ENCODE assay signal across 34 cellular contexts in genomic region chr1:168598125-168598524, GRCh38. TPM values are rescaled to one million over a fixed set of nuclear protein-coding genes. Genes with fewer than 3 reads are reported as not detected.
"Had no signal": no experiment of that assay in that cellular context is flagged by ENCODE, and none has a peak within 500 bp of the region (broad histone marks: within the 10 kb centered on the region; RNA-seq: fewer than 3 reads in every experiment).

No MANE protein-coding gene starts in this region.

- H3K27ac Mint-ChIP-seq: dendritic cell treated with granulocyte-macrophage colony-stimulating factor and Interleukin-4, amounts not matched to agents 40 ng/mL and 50 ng/mL, for 4 days; effector memory CD8-positive, alpha-beta T cell; endodermal cell; mesothelial cell of epicardium; naive B cell had no signal

- H3K4me3 ChIP-seq: colonic mucosa, esophagus squamous epithelium, gastrocnemius medialis, heart right ventricle, left lung, lower lobe of right lung, mucosa of descending colon had no signal

- H3K27me3 ChIP-seq: colonic mucosa, gastrocnemius medialis, left lung had no signal

- H3K36me3 ChIP-seq: colonic mucosa, esophagus squamous epithelium, gastrocnemius medialis, heart right ventricle, left lung, lower lobe of right lung had no signal

- H3K27me3 Mint-ChIP-seq: dendritic cell treated with granulocyte-macrophage colony-stimulating factor and Interleukin-4, amounts not matched to agents 40 ng/mL and 50 ng/mL, for 4 days; effector memory CD8-positive, alpha-beta T cell had no signal

- H3K4me3 Mint-ChIP-seq: dendritic cell treated with granulocyte-macrophage colony-stimulating factor and Interleukin-4, amounts not matched to agents 40 ng/mL and 50 ng/mL, for 4 days; effector memory CD8-positive, alpha-beta T cell; endodermal cell; mesothelial cell of epicardium; naive B cell had no signal

- DNase-seq: colonic mucosa; cortex of kidney; effector CD8-positive, alpha-beta T cell; effector memory CD8-positive, alpha-beta T cell; endodermal cell; erythroblast; esophagus squamous epithelium; foreskin fibroblast; foreskin melanocyte; gastrocnemius medialis; glutamatergic neuron; head of caudate nucleus; heart right ventricle; hippocampal formation; left cardiac atrium; left lung; left ventricle myocardium superior; lower lobe of right lung; mesenchymal stem cell; mucosa of descending colon; naive B cell had no signal

- H3K4me1 Mint-ChIP-seq: mesothelial cell of epicardium, naive B cell had no signal

- FAIRE-seq: endometrium, islet of Langerhans, keratinocyte had no signal

- H3K36me3 Mint-ChIP-seq: mesothelial cell of epicardium, naive B cell had no signal

- H3K9me3 ChIP-seq: colonic mucosa, esophagus squamous epithelium, gastrocnemius medialis, left lung, lower lobe of right lung, mucosa of descending colon had no signal

- H3K4me1 ChIP-seq: colonic mucosa, esophagus squamous epithelium, gastrocnemius medialis, left lung, lower lobe of right lung had no signal

- H3K27ac ChIP-seq: colonic mucosa, epithelial cell of prostate, esophagus squamous epithelium, gastrocnemius medialis, heart right ventricle, left lung, lower lobe of right lung had no signal

- ATAC-seq: effector memory CD8-positive, alpha-beta T cell; esophagus mucosa; gastrocnemius medialis; heart right ventricle; left cardiac atrium; left lung; left ventricle myocardium superior; lower lobe of right lung; mucosa of descending colon had no signal

- H3K9me3 Mint-ChIP-seq: dendritic cell treated with granulocyte-macrophage colony-stimulating factor and Interleukin-4, amounts not matched to agents 40 ng/mL and 50 ng/mL, for 4 days; effector memory CD8-positive, alpha-beta T cell had no signal

RNA-seq across cellular contexts. Expression of gene XCL1, which starts 21.7 kb away (rescaled TPM):
- total RNA-seq: dermis microvascular lymphatic vessel endothelial cell, esophagus mucosa, gastrocnemius medialis, glomerular endothelial cell, kidney epithelial cell, lung microvascular endothelial cell, myocyte had no signal

RNA-seq across cellular contexts. Expression of gene XCL2, which starts 54.3 kb away (rescaled TPM):
- total RNA-seq: colonic mucosa, dermis microvascular lymphatic vessel endothelial cell, endodermal cell, esophagus mucosa, glomerular endothelial cell, kidney epithelial cell, left ventricle myocardium superior, lower leg skin, lung microvascular endothelial cell, mesothelial cell of epicardium, myocyte had no signal
- polyA plus RNA-seq: keratinocyte had no signal
